8 cellular contexts compared by ENCODE assay signal in the genomic region with DNA sequence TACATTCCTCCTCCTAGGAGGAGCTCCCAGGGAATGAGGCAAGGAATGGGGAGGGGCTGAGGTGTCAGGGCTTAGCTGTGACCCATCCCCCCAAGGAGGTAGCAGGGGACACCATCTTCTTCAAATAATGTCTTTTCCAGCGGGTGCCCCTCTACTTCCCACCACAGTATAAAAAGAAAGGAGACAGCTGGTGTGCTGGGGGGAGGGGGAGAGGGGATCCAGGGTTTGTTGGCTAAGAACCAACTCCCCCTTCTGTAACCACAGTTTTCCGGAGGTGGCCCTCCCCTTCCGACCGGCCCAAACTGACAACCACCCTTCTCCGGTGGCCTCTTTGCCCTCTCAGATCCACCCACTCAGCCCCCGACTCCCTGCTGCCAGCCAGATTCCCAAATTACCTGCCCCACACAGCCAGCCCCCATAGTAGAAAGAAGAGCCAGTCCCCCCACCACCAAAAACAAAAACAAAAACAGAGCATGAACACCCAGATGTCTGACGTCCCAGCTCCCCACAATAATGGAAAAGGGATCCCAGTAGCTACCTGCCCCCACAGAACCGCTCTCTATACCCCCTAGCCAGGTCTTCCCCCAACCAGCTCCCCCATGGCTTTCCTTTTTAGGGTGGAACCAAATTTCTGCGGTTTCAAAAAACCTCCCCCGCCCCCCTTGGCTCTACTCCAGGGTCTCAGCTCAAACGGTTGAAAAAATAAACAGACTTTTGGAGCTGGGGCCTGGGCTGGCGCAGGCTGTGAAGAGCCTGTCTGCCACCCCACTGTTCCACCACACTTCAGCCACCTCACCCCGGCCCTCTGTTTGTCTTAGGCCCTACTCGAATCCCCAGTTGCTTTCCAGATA.
DNase-seq lines count a peak whose midpoint lies in the region; ATAC-seq lines count a peak whose summit lies in the region.

No MANE protein-coding gene starts in this region.

- DNase-seq in GM03348 (ENCODE audit: low spot score) (peak; percentile 78), NCI-H2196 (lab: John Stamatoyannopoulos, UW; ENCODE audit: unreplicated experiment) (peak; percentile 28), medulla oblongata (ENCODE audit: extremely low spot score) (peak; percentile 54), NCI-H1436 treated with DMSO at 0.1 percent for 48 hours (lab: John Stamatoyannopoulos, UW) (no peak)
- DNase-seq in activated CD4-positive, alpha-beta T cell treated with anti-CD3 and anti-CD28 coated beads for 1 hour: peak; percentile 56
- peak; percentile 76 for DNase-seq in stimulated activated CD8-positive, alpha-beta memory T cell treated with anti-CD3 and anti-CD28 coated beads, Interleukin-4, amount 100 ng/mL, for 48 hours

- H3K27ac ChIP-seq in cingulate gyrus (ENCODE audit: low read depth, low read length): peak overlapping the region; percentile 89

- no peak for ATAC-seq in HG02588 (IDR thresholded peaks at IDR 0.05; ENCODE audit: unreplicated experiment)
